1 cellular context compared by ENCODE assay signal in genomic region chr2:230906471-230907230, GRCh38.
TF ChIP-seq lines count a peak whose summit lies in the region.

No MANE protein-coding gene starts in this region.

TF ChIP-seq in HepG2, 621 proteins besides CTCF, POLR2A, EP300 and RAD21:
- TF ChIP-seq ZFP82 (CRISPR knock-in tag; IDR thresholded peaks at IDR 0.05; ENCODE audit: borderline replicate concordance): no peak
- no peak for TF ChIP-seq RFXANK (CRISPR knock-in tag; IDR thresholded peaks at IDR 0.05)
- TF ChIP-seq, protein P1, sequence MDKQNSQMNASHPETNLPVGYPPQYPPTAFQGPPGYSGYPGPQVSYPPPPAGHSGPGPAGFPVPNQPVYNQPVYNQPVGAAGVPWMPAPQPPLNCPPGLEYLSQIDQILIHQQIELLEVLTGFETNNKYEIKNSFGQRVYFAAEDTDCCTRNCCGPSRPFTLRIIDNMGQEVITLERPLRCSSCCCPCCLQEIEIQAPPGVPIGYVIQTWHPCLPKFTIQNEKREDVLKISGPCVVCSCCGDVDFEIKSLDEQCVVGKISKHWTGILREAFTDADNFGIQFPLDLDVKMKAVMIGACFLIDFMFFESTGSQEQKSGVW (CRISPR knock-in tag; IDR thresholded peaks at IDR 0.05; ENCODE audit: borderline replicate concordance): no peak
- no peak for TF ChIP-seq ARHGAP35 (CRISPR knock-in tag; IDR thresholded peaks at IDR 0.05; ENCODE audit: borderline replicate concordance)
- no peak for TF ChIP-seq KLF9 (CRISPR knock-in tag; IDR thresholded peaks at IDR 0.05; ENCODE audit: low read depth)
- TF ChIP-seq PRDM4 (CRISPR knock-in tag; IDR thresholded peaks at IDR 0.05; ENCODE audit: borderline replicate concordance): no peak
- TF ChIP-seq KDM5B (CRISPR knock-in tag; IDR thresholded peaks at IDR 0.05; ENCODE audit: borderline replicate concordance): no peak
